Comparison of ENCODE assay signal across 9 cellular contexts in genomic region chr11:125110996-125111340, GRCh38. TPM values are rescaled to one million over a fixed set of nuclear protein-coding genes. Genes with fewer than 3 reads are reported as not detected.
A peak's percentile ranks its signal among the peaks of the same experiment; 100 is the strongest.
DNase-seq lines count a peak whose midpoint lies in the region; ATAC-seq and TF ChIP-seq lines count a peak whose summit lies in the region.
"Had no signal": no experiment of that assay in that cellular context is flagged by ENCODE, and none has a peak within 500 bp of the region (broad histone marks: within the 10 kb centered on the region; RNA-seq: fewer than 3 reads in every experiment).

No MANE protein-coding gene starts in this region.

- H2AFZ ChIP-seq in OCI-LY3 (ENCODE audit: low read depth, low read length) = peak overlapping the region; percentile 79

- H3K36me3 Mint-ChIP-seq in chondrocyte (ENCODE audit: low read depth) = peaks cover 4% of the 10 kb centered on the region

- POLR2A ChIA-PET in A673 (lab: Charles Lee; ENCODE audit: low non-redundant PET) = no interaction called here

- peak overlapping the region; percentile 64 for H3K27ac ChIP-seq in A673 (ENCODE audit: low read depth, low read length, poor library complexity, severe bottlenecking)
- peak overlapping the region; percentile 49 for H3K27ac ChIP-seq in OCI-LY3 (ENCODE audit: low read length)

- H3K9ac ChIP-seq in OCI-LY3 (ENCODE audit: low read length) = peak overlapping the region; percentile 77

- peaks cover 9% of the 10 kb centered on the region for H3K9me3 Mint-ChIP-seq in chondrocyte (ENCODE audit: low read depth)

- H3K27me3 ChIP-seq in A673 (replicated peaks; ENCODE audit: insufficient read depth, low read depth, low read length, poor library complexity) = no peaks in the 10 kb centered on the region
- no peaks in the 10 kb centered on the region for H3K27me3 ChIP-seq in OCI-LY3 (ENCODE audit: low read depth, low read length)

- ATAC-seq in GM18858 (IDR thresholded peaks at IDR 0.05; ENCODE audit: unreplicated experiment) = no peak

- TF ChIP-seq CTCF in A673 (conservative IDR thresholded peaks at IDR 0.05; ENCODE audit: low read depth, low read length) = no peak
- no peak for TF ChIP-seq CTCF in OCI-LY3 (IDR thresholded peaks at IDR 0.05; ENCODE audit: low read depth, low read length)
- TF ChIP-seq CTCF in chondrocyte (IDR thresholded peaks at IDR 0.05) = peak; percentile 9

- CTCF ChIA-PET in A673 (lab: Charles Lee) = interaction anchor here (1.0 kb wide), 1 partner anchor 13 kb away, joined by 5 read pairs; no protein-coding TSS in a partner anchor

- H3K4me2 ChIP-seq in OCI-LY3 (ENCODE audit: low read length) = peak overlapping the region; percentile 68

- peak overlapping the region; percentile 99 for H3K4me3 Mint-ChIP-seq in chondrocyte (ENCODE audit: unreplicated experiment)

- intact Hi-C loops in A673 (cut with micrococcal nuclease; ENCODE audit: unreplicated experiment) = no loop called here

- in situ Hi-C loops in G401 (cut with HindIII; ENCODE audit: low sequenced_read_pairs) = no loop called here

- H3K27me3 Mint-ChIP-seq in chondrocyte (ENCODE audit: low read depth) = no peaks in the 10 kb centered on the region

- peaks cover 5% of the 10 kb centered on the region for H3K4me1 ChIP-seq in A673 (ENCODE audit: insufficient read depth, low read length, poor library complexity, severe bottlenecking)
- peaks cover 10% of the 10 kb centered on the region for H3K4me1 ChIP-seq in OCI-LY3 (ENCODE audit: low read length)

- H3K36me3 ChIP-seq in A673 (ENCODE audit: insufficient read depth, low read length, poor library complexity, severe bottlenecking) = no peaks in the 10 kb centered on the region
- H3K36me3 ChIP-seq in OCI-LY3 (replicated peaks; ENCODE audit: low read depth, low read length) = no peaks in the 10 kb centered on the region

- TSS peak; percentile 66 for BruUV-seq in A673 (replicated peaks; lab: Mats Ljungman, UMichigan)

- H4K20me1 ChIP-seq in OCI-LY3 (ENCODE audit: insufficient read depth, low read length) = no peaks in the 10 kb centered on the region

- peak overlapping the region; percentile 99 for H3K27ac Mint-ChIP-seq in chondrocyte (ENCODE audit: unreplicated experiment)

- peaks cover 22% of the 10 kb centered on the region for H3K4me1 Mint-ChIP-seq in chondrocyte (ENCODE audit: low read depth)

- H3K9me3 ChIP-seq in A673 (ENCODE audit: low read depth, low read length, poor library complexity, severe bottlenecking) (no peaks in the 10 kb centered on the region), OCI-LY3 (ENCODE audit: insufficient read depth, low read length) (no peaks in the 10 kb centered on the region)

- H3K4me3 ChIP-seq in A673 (ENCODE audit: low read depth, low read length, poor library complexity, severe bottlenecking) (peak overlapping the region; percentile 74), OCI-LY3 (ENCODE audit: low read length) (peak overlapping the region; percentile 87)

- peaks cover 12% of the 10 kb centered on the region for H3K79me2 ChIP-seq in OCI-LY3 (ENCODE audit: low read length)

- DNase-seq in A673 (ENCODE audit: low spot score) (peak; percentile 28), G401 (ENCODE audit: low spot score) (peak; percentile 56), chondrocyte (ENCODE audit: low spot score) (no peak), myocyte (ENCODE audit: low read depth) (peak; percentile 26), superior temporal gyrus (ENCODE audit: extremely low spot score) (no peak), DMS153 treated with DMSO at 0.1 percent for 48 hours (lab: John Stamatoyannopoulos, UW; ENCODE audit: unreplicated experiment) (no peak)

RNA-seq across cellular contexts. Expression of gene TMEM218, which starts 0.5 kb away (rescaled TPM):
- total RNA-seq in A673 (2021) (28.8 and 32.5 TPM in 2 replicates), chondrocyte (11.5 to 15.2 TPM (median 12.0 TPM) in 3 replicates), myocyte (24.4 and 30.8 TPM in 2 replicates)
- total RNA-seq in G401 (2014; rRNA removed; shearing (Covaris generic)) = 62.0 and 65.8 TPM in 2 replicates
- 23.0 TPM for polyA plus RNA-seq in myocyte (2012)

RNA-seq across cellular contexts. Expression of gene SLC37A2, which starts 47.9 kb away (rescaled TPM):
- total RNA-seq in A673 (2021) = 0.26 TPM in 1 of 2 replicates, not detected in the other
- total RNA-seq in G401 (2014; rRNA removed; shearing (Covaris generic)) = not detected in 2 replicates
- 0.37 to 1.2 TPM in 2 of 3 replicates, not detected in the other for total RNA-seq in chondrocyte
- 0.99 and 1.0 TPM in 2 replicates for total RNA-seq in myocyte
- polyA plus RNA-seq in myocyte (2012) = 0.29 TPM

RNA-seq across cellular contexts. Expression of gene PKNOX2, which starts 53.6 kb away (rescaled TPM):
- 1.1 and 1.4 TPM in 2 replicates for total RNA-seq in A673 (2021)
- 4.1 and 4.6 TPM in 2 replicates for total RNA-seq in G401 (2014; rRNA removed; shearing (Covaris generic))
- 34.0 to 74.0 TPM (median 34.9 TPM) in 3 replicates for total RNA-seq in chondrocyte
- 20.2 and 22.1 TPM in 2 replicates for total RNA-seq in myocyte
- polyA plus RNA-seq in myocyte (2012) = 86.6 TPM
- total RNA-seq: pulmonary artery endothelial cell had no signal

Comparison
In these comparisons a context has a peak if more than half of its experiments do, and no peak if none do; other contexts are left out.
1. DNase-seq: peak in A673 (single experiment), G401 (single experiment) and myocyte (single experiment); none in chondrocyte (single experiment), superior temporal gyrus (single experiment) and DMS153 treated with DMSO at 0.1 percent for 48 hours (single experiment).